Comparison of ENCODE assay signal across 1 cellular context in genomic region chr7:134083766-134084487, GRCh38.
TF ChIP-seq lines count a peak whose summit lies in the region.

No MANE protein-coding gene starts in this region.

TF ChIP-seq in K562, 482 proteins besides CTCF, POLR2A, EP300 and RAD21 (continued from another document and continues in another):
- TF ChIP-seq ATF2 (CRISPR knock-in tag; IDR thresholded peaks at IDR 0.05) = no peak
- 0 out of 2 replicates have a peak, but pooled peaks have one; percentile 25 for TF ChIP-seq ELF1 (tag; IDR thresholded peaks at IDR 0.05)
- TF ChIP-seq HES1 (IDR thresholded peaks at IDR 0.05; ENCODE audit: low read depth) = peak; percentile 63; the same call in 1 of the 2 replicates
- peak; percentile 34; the same call in 1 of the 2 replicates for TF ChIP-seq POLR2AphosphoS5 (IDR thresholded peaks at IDR 0.05; ENCODE audit: control insufficient read depth, insufficient read depth, low read depth, low read length)
- peak in 1 of 2 experiments; percentile 73; a peak in 2 of 4 replicates for TF ChIP-seq HDAC1 (IDR thresholded peaks at IDR 0.05)
- no peak for TF ChIP-seq RBFOX2 (IDR thresholded peaks at IDR 0.05; ENCODE audit: low read depth, low read length)
- peak; percentile 85 for TF ChIP-seq KLF1 (tag; IDR thresholded peaks at IDR 0.05)
- 0 out of 4 replicates have a peak, but pooled peaks of 1 of the 2 experiments have one; percentile 16 for TF ChIP-seq TEAD1 (CRISPR knock-in tag; IDR thresholded peaks at IDR 0.05)
- peak; percentile 99 for TF ChIP-seq SMARCE1 (IDR thresholded peaks at IDR 0.05)
- TF ChIP-seq NR2C1 (IDR thresholded peaks at IDR 0.05) = no peak
- TF ChIP-seq NR2C1 (tag; IDR thresholded peaks at IDR 0.05) = 0 out of 2 replicates have a peak, but pooled peaks have one; percentile 27
- peak; percentile 88 for TF ChIP-seq NBN (IDR thresholded peaks at IDR 0.05; ENCODE audit: low read depth)
- TF ChIP-seq HDAC2 (IDR thresholded peaks at IDR 0.05) = peak; percentile 73; the same call in 1 of the 2 replicates
- 0 out of 2 replicates have a peak, but pooled peaks have one; percentile 28 for TF ChIP-seq NCOA1 (IDR thresholded peaks at IDR 0.05; ENCODE audit: low read depth)
- TF ChIP-seq MAFG (tag; conservative IDR thresholded peaks at IDR 0.05) = peak; percentile 45; the same call in 1 of the 2 replicates
- no peak for TF ChIP-seq ZNF3 (CRISPR knock-in tag; IDR thresholded peaks at IDR 0.05)
- peak; percentile 77 for TF ChIP-seq MEIS2 (IDR thresholded peaks at IDR 0.05; ENCODE audit: partially characterized antibody)
- no peak for TF ChIP-seq ID3 (CRISPR knock-in tag; IDR thresholded peaks at IDR 0.05)
- TF ChIP-seq ID3 (tag; IDR thresholded peaks at IDR 0.05) = no peak
- 0 out of 2 replicates have a peak, but pooled peaks have one; percentile 20 for TF ChIP-seq ZNF354B (CRISPR knock-in tag; IDR thresholded peaks at IDR 0.05)
- peak; percentile 77 for TF ChIP-seq HMGN3 (IDR thresholded peaks at IDR 0.05; ENCODE audit: borderline replicate concordance, extremely low read depth, insufficient read length, low read depth, low read length)
- 0 out of 2 replicates have a peak, but pooled peaks have one; percentile 20 for TF ChIP-seq CREB1 (IDR thresholded peaks at IDR 0.05)
- no peak for TF ChIP-seq CREB1 (CRISPR knock-in tag; IDR thresholded peaks at IDR 0.05)
- TF ChIP-seq FOXK1 (CRISPR knock-in tag; IDR thresholded peaks at IDR 0.05; ENCODE audit: borderline replicate concordance) = 0 out of 2 replicates have a peak, but pooled peaks have one; percentile 18
- peak; percentile 96 for TF ChIP-seq ZNF766 (CRISPR knock-in tag; conservative IDR thresholded peaks at IDR 0.05)
- no peak for TF ChIP-seq DACH1 (IDR thresholded peaks at IDR 0.05; ENCODE audit: partially characterized antibody)
- no peak for TF ChIP-seq SNIP1 (IDR thresholded peaks at IDR 0.05; ENCODE audit: low read depth)
- no peak for TF ChIP-seq ZNF217 (CRISPR knock-in tag; IDR thresholded peaks at IDR 0.05)
- no peak for TF ChIP-seq ZNF146 (CRISPR knock-in tag; IDR thresholded peaks at IDR 0.05; ENCODE audit: unreplicated experiment)
- TF ChIP-seq EP400 (IDR thresholded peaks at IDR 0.05) = 0 out of 2 replicates have a peak, but pooled peaks have one; percentile 9
- peak in 1 of 2 experiments; percentile 59; a peak in 1 of 4 replicates for TF ChIP-seq ARNT (IDR thresholded peaks at IDR 0.05)
- no peak for TF ChIP-seq ZNF143 (CRISPR knock-in tag; IDR thresholded peaks at IDR 0.05)
- 0 out of 2 replicates have a peak, but pooled peaks have one; percentile 26 for TF ChIP-seq ZFP1 (CRISPR knock-in tag; IDR thresholded peaks at IDR 0.05)
- peak; percentile 28; the same call in 1 of the 2 replicates for TF ChIP-seq GATA2 (CRISPR knock-in tag; IDR thresholded peaks at IDR 0.05)
- TF ChIP-seq POU5F1 (IDR thresholded peaks at IDR 0.05; ENCODE audit: borderline replicate concordance, low read depth, low read length, partially characterized antibody) = no peak
- TF ChIP-seq PHTF2 (CRISPR knock-in tag; IDR thresholded peaks at IDR 0.05) = no peak
- no peak for TF ChIP-seq SREBF2 (CRISPR knock-in tag; IDR thresholded peaks at IDR 0.05)
- TF ChIP-seq CCNT2 (IDR thresholded peaks at IDR 0.05; ENCODE audit: borderline replicate concordance, extremely low read depth, insufficient read length, low read depth, low read length) = peak; percentile 96
- TF ChIP-seq CREM (IDR thresholded peaks at IDR 0.05; ENCODE audit: low read depth) = peak; percentile 63
- peak; percentile 86 for TF ChIP-seq RNF2 (IDR thresholded peaks at IDR 0.05)
- TF ChIP-seq CTBP1 (IDR thresholded peaks at IDR 0.05; ENCODE audit: borderline replicate concordance) = peak; percentile 98
- 0 out of 2 replicates have a peak, but pooled peaks have one; percentile 12 for TF ChIP-seq CC2D1A (IDR thresholded peaks at IDR 0.05)
- peak; percentile 49 for TF ChIP-seq C11orf30 (IDR thresholded peaks at IDR 0.05; ENCODE audit: low read depth)
- peak; percentile 85 for TF ChIP-seq SETDB1 (IDR thresholded peaks at IDR 0.05; ENCODE audit: low read length)
- peak; percentile 89 for TF ChIP-seq GATAD2B (IDR thresholded peaks at IDR 0.05; ENCODE audit: borderline replicate concordance)
- TF ChIP-seq PBX2 (CRISPR knock-in tag; IDR thresholded peaks at IDR 0.05; ENCODE audit: low read depth) = no peak
- TF ChIP-seq PBX2 (tag; conservative IDR thresholded peaks at IDR 0.05; ENCODE audit: low read depth) = 0 out of 2 replicates have a peak, but pooled peaks have one; percentile 16
- no peak for TF ChIP-seq CHD7 (IDR thresholded peaks at IDR 0.05; ENCODE audit: low read depth, low read length)
- TF ChIP-seq ZNF395 (CRISPR knock-in tag; IDR thresholded peaks at IDR 0.05) = no peak
- TF ChIP-seq NCOR1 (IDR thresholded peaks at IDR 0.05) = peak; percentile 60
- peak; percentile 62 for TF ChIP-seq HDAC3 (IDR thresholded peaks at IDR 0.05; ENCODE audit: borderline replicate concordance, partially characterized antibody)
- no peak for TF ChIP-seq RAD51 (IDR thresholded peaks at IDR 0.05; ENCODE audit: borderline replicate concordance, low read depth)
- TF ChIP-seq FOXJ2 (tag; IDR thresholded peaks at IDR 0.05) = peak; percentile 90
- peak; percentile 45; the same call in 1 of the 2 replicates for TF ChIP-seq L3MBTL2 (IDR thresholded peaks at IDR 0.05)
- peak; percentile 48; the same call in 1 of the 2 replicates for TF ChIP-seq MBD2 (IDR thresholded peaks at IDR 0.05; ENCODE audit: borderline replicate concordance, low read depth)
